ENCODE assay signal across 8 cellular contexts in genomic region chr1:150613061-150613920, GRCh38. TPM values are rescaled to one million over a fixed set of nuclear protein-coding genes. Genes with fewer than 3 reads are reported as not detected.
DNase-seq lines count a peak whose midpoint lies in the region; ATAC-seq and TF ChIP-seq lines count a peak whose summit lies in the region.

No MANE protein-coding gene starts in this region.

- peak overlapping the region; percentile 90 for H3K9ac ChIP-seq in GM23248
- no peak overlapping the region for H3K9ac ChIP-seq in trophoblast cell (ENCODE audit: low read length)

- H3K14ac ChIP-seq in trophoblast cell (ENCODE audit: low read length) = no peak overlapping the region

- intact Hi-C loops in activated CD8-positive, alpha-beta T cell treated with anti-CD3 and anti-CD28 coated beads for 36 hours (cut with micrococcal nuclease) = loop anchor here (2.0 to 5.0 kb wide), 2 partner anchors 36 to 50 kb away; partner anchors contain the start of gene MCL1

- H3K9me2 ChIP-seq in GM23248 (ENCODE audit: insufficient read depth) = no peaks in the 10 kb centered on the region

- peak overlapping the region; percentile 91 for H3K27ac Mint-ChIP-seq in activated CD8-positive, alpha-beta T cell treated with anti-CD3 and anti-CD28 coated beads for 36 hours

- in situ Hi-C loops in GM23248 (cut with MboI) = no loop called here

- POLR2A ChIA-PET in activated CD8-positive, alpha-beta T cell treated with anti-CD3 and anti-CD28 coated beads for 36 hours (lab: Charles Lee) = interaction anchor here (0.6 to 30.2 kb wide), 5 partner anchors 14 to 287 kb away, joined by 3 to 678 read pairs (median 11); partner anchors contain the start of genes ENSA and MCL1

- ATAC-seq in activated CD8-positive, alpha-beta T cell treated with anti-CD3 and anti-CD28 coated beads for 36 hours = peak; percentile 62
- ATAC-seq in HG03342 (IDR thresholded peaks at IDR 0.05; ENCODE audit: unreplicated experiment) = no peak

- CTCF ChIA-PET in activated CD8-positive, alpha-beta T cell treated with anti-CD3 and anti-CD28 coated beads for 36 hours (lab: Charles Lee) = interaction anchor here (0.6 to 19.1 kb wide), 4 partner anchors 8 to 213 kb away, joined by 3 to 324 read pairs (median 4); no protein-coding TSS in a partner anchor

- H3K4me2 ChIP-seq in GM23248 (ENCODE audit: unreplicated experiment) = peak overlapping the region; percentile 72
- H3K4me2 ChIP-seq in trophoblast cell (ENCODE audit: low read length) = no peak overlapping the region

- H2BK12ac ChIP-seq in trophoblast cell (ENCODE audit: low read length) = no peak overlapping the region

- H2BK120ac ChIP-seq in trophoblast cell (ENCODE audit: insufficient read depth, low read length, poor library complexity) = no peak overlapping the region

- no peaks in the 10 kb centered on the region for H3K27me3 ChIP-seq in GM23248 (replicated peaks; ENCODE audit: insufficient read depth)
- no peaks in the 10 kb centered on the region for H3K27me3 ChIP-seq in trophoblast cell (ENCODE audit: insufficient read depth, low read length)

- H3K18ac ChIP-seq in trophoblast cell (ENCODE audit: low read length) = no peak overlapping the region

- H3K4me1 ChIP-seq in GM23248 (ENCODE audit: insufficient read depth) = peaks cover 42% of the 10 kb centered on the region
- H3K4me1 ChIP-seq in trophoblast cell (ENCODE audit: control insufficient read depth in 1 of 2, insufficient read depth in 2 of 2, low read length in 2 of 2) = peaks cover 6 to 13% of the 10 kb centered on the region in 2 experiments

- H3K36me3 ChIP-seq in GM23248 (ENCODE audit: low read depth) (no peaks in the 10 kb centered on the region), trophoblast cell (ENCODE audit: control insufficient read depth in 1 of 2, insufficient read depth in 2 of 2, low read length in 2 of 2) (peaks cover 7 to 11% of the 10 kb centered on the region in 2 experiments)

- H3K4me1 Mint-ChIP-seq in activated CD8-positive, alpha-beta T cell treated with anti-CD3 and anti-CD28 coated beads for 36 hours (ENCODE audit: low read depth) = peaks cover 62% of the 10 kb centered on the region

- peaks cover 8% of the 10 kb centered on the region for H3K79me1 ChIP-seq in trophoblast cell (ENCODE audit: low read length)

- H2AFZ ChIP-seq in GM23248 = no peak overlapping the region
- no peak overlapping the region for H2AFZ ChIP-seq in trophoblast cell (ENCODE audit: insufficient read depth, low read length, poor library complexity)

- H3K4me3 ChIP-seq in GM23248 (peak overlapping the region; percentile 54), trophoblast cell (ENCODE audit: low read depth, low read length) (no peak overlapping the region)

- no peak overlapping the region for H3K23ac ChIP-seq in trophoblast cell (ENCODE audit: low read length)

- DNase-seq in COLO829 (ENCODE audit: low spot score) (peak; percentile 87), GM23248 (peak; percentile 94), NCI-H69 (lab: John Stamatoyannopoulos, UW) (peak; percentile 94), fibroblast of gingiva (ENCODE audit: low read depth) (peak; percentile 86), trophoblast cell (peak; percentile 37 to 71), cortex of kidney (lab: John Stamatoyannopoulos, UW) (no peak)
- DNase-seq in activated CD8-positive, alpha-beta T cell treated with anti-CD3 and anti-CD28 coated beads for 36 hours = peak; percentile 83

- H3K27ac ChIP-seq in GM23248 (peak overlapping the region; percentile 100), trophoblast cell (ENCODE audit: low read depth, low read length) (peak overlapping the region; percentile 42)

- no peak overlapping the region for H4K91ac ChIP-seq in trophoblast cell (ENCODE audit: low read depth, low read length)

- H3K9me3 ChIP-seq in GM23248 (ENCODE audit: low read depth) (no peaks in the 10 kb centered on the region), trophoblast cell (ENCODE audit: insufficient read depth, low read depth, low read length) (peaks cover 2% of the 10 kb centered on the region)

- no peak overlapping the region for H3K4ac ChIP-seq in trophoblast cell (ENCODE audit: low read depth, low read length)

- H3K4me3 Mint-ChIP-seq in activated CD8-positive, alpha-beta T cell treated with anti-CD3 and anti-CD28 coated beads for 36 hours = peak overlapping the region; percentile 45

- peaks cover 52% of the 10 kb centered on the region for H3K79me2 ChIP-seq in GM23248 (ENCODE audit: insufficient read depth)
- H3K79me2 ChIP-seq in trophoblast cell (ENCODE audit: control insufficient read depth, insufficient read depth, low read length, poor library complexity) = no peaks in the 10 kb centered on the region

- no peak overlapping the region for H2AK5ac ChIP-seq in trophoblast cell (ENCODE audit: low read length)

- H3K27me3 Mint-ChIP-seq in activated CD8-positive, alpha-beta T cell treated with anti-CD3 and anti-CD28 coated beads for 36 hours = no peaks in the 10 kb centered on the region

- H4K20me1 ChIP-seq in GM23248 (ENCODE audit: insufficient read depth) = no peaks in the 10 kb centered on the region

- H3F3A ChIP-seq in GM23248 (ENCODE audit: insufficient read depth) = peaks cover 46% of the 10 kb centered on the region

- H4K12ac ChIP-seq in trophoblast cell (ENCODE audit: low read depth, low read length) = no peak overlapping the region

- H2BK5ac ChIP-seq in trophoblast cell (ENCODE audit: low read depth, low read length, poor library complexity) = no peak overlapping the region

- WGBS in GM23248 (ENCODE audit: low coverage in 1 of 2, low lambda C conversion rate in 2 of 2, missing lambda C conversion rate in 2 of 2), 2 experiments = 36 to 37% methylated on average over 12 of the region's 12 CpGs
- WGBS in trophoblast cell (ENCODE audit: extremely low coverage, insufficient coverage, insufficient read length) = no CpG with 5 or more reads among the region's 12 CpGs

- H3K9me3 Mint-ChIP-seq in activated CD8-positive, alpha-beta T cell treated with anti-CD3 and anti-CD28 coated beads for 36 hours = no peaks in the 10 kb centered on the region

- H3K36me3 Mint-ChIP-seq in activated CD8-positive, alpha-beta T cell treated with anti-CD3 and anti-CD28 coated beads for 36 hours (ENCODE audit: low read depth) = peaks cover 56% of the 10 kb centered on the region

- no peak for TF ChIP-seq CTCF in activated CD8-positive, alpha-beta T cell treated with anti-CD3 and anti-CD28 coated beads for 36 hours (IDR thresholded peaks at IDR 0.05)

- no peak overlapping the region for H4K8ac ChIP-seq in trophoblast cell (ENCODE audit: low read depth, low read length)

RNA-seq across cellular contexts. Expression of gene ENSA, which starts 16.1 kb away (rescaled TPM):
- total RNA-seq in GM23248 (2014; rRNA removed; shearing (Covaris generic)) = 47.4 and 54.3 TPM in 2 replicates
- 44.4 and 51.1 TPM in 2 replicates for polyA plus RNA-seq in GM23248 (2016; fragmentation: Nextera tagmentation; extraction: Ambion mirVana)
- total RNA-seq in activated CD8-positive, alpha-beta T cell treated with anti-CD3 and anti-CD28 coated beads for 36 hours = 100 to 1,000 TPM; 177 to 182 TPM
- polyA plus RNA-seq in trophoblast cell (2013) = 110 and 115 TPM in 2 replicates

RNA-seq across cellular contexts. Expression of gene MCL1, which starts 33.9 kb away (rescaled TPM):
- 307 and 310 TPM in 2 replicates for total RNA-seq in GM23248 (2014; rRNA removed; shearing (Covaris generic))
- polyA plus RNA-seq in GM23248 (2016; fragmentation: Nextera tagmentation; extraction: Ambion mirVana) = 79.0 and 84.7 TPM in 2 replicates
- total RNA-seq in activated CD8-positive, alpha-beta T cell treated with anti-CD3 and anti-CD28 coated beads for 36 hours = 100 to 1,000 TPM; 207 TPM
- 119 and 120 TPM in 2 replicates for polyA plus RNA-seq in trophoblast cell (2013)
